ENCODE assay signal across 18 cellular contexts in the genomic region with DNA sequence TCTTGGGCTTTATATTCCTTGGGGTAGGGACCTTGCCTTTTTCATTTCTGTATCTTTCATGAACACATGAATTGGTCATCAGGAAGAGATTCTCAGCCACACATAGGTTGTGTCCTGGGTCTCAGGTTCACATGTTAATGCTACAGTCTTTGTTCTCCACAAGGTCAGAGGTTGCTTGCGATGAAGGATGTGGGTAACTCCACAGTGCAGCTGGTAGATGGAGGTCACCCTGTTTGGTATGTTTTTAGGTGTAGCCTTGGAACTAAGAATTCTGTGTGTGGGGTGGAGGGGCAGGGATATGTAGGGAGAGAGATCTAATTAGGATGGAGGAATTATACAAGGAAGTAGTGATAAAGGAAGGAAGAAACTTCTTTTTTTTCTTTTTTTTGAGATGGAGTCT. TPM values are rescaled to one million over a fixed set of nuclear protein-coding genes. Genes with fewer than 3 reads are reported as not detected.
DNase-seq lines count a peak whose midpoint lies in the region; ATAC-seq, FAIRE-seq and TF ChIP-seq lines count a peak whose summit lies in the region.
"Had no signal": no experiment of that assay in that cellular context is flagged by ENCODE, and none has a peak within 500 bp of the region (broad histone marks: within the 10 kb centered on the region; RNA-seq: fewer than 3 reads in every experiment).

No MANE protein-coding gene starts in this region.

- CTCF ChIA-PET in HEK293 (lab: Yijun Ruan, JAX): interaction anchor here (1.1 to 1.7 kb wide), 2 partner anchors 24 to 64 kb away, joined by 5 to 8 read pairs; no protein-coding TSS in a partner anchor
- CTCF ChIA-PET in H1 (lab: Charles Lee; ENCODE audit: partially characterized antibody): interaction anchor here (0.9 to 4.9 kb wide), 4 partner anchors 18 to 54 kb away, joined by 3 to 27 read pairs (median 14); a partner anchor contains a TSS

- no peak overlapping the region for H2BK20ac ChIP-seq in H1 (ENCODE audit: low read length)

- H3K27ac ChIP-seq in HEK293 (ENCODE audit: extremely low read depth, low read depth, low read length): no peak overlapping the region
- no peak overlapping the region for H3K27ac ChIP-seq in H1 (ENCODE audit: low read depth, low read length)
- H3K27ac ChIP-seq in pancreas: no peak overlapping the region
- no peak overlapping the region for H3K27ac ChIP-seq in uterus
- H3K27ac ChIP-seq: BLaER1 treated with 17β-estradiol and CSF1 and Interleukin-3, amounts not matched to agents 10 nM and 100 nM; GM23248 had no signal

- no peak overlapping the region for H3K56ac ChIP-seq in H1 (replicated peaks; ENCODE audit: insufficient read length, low read depth, low read length)

- no peak overlapping the region for H3K23ac ChIP-seq in H1 (ENCODE audit: insufficient read length)

- no peaks in the 10 kb centered on the region for H3K9me3 Mint-ChIP-seq in activated naive CD8-positive, alpha-beta T cell treated with anti-CD3 and anti-CD28 coated beads, Interleukin-2, amount 10 ng/mL, durations not matched to agents 7 days and 5 days
- H3K9me3 Mint-ChIP-seq in activated naive CD8-positive, alpha-beta T cell treated with anti-CD3 and anti-CD28 coated beads for 36 hours: no peaks in the 10 kb centered on the region
- H3K9me3 Mint-ChIP-seq in stimulated activated effector memory CD8-positive, alpha-beta T cell treated with anti-CD3 and anti-CD28 coated beads, Interleukin-12 subunit alpha, Interleukin-12 subunit beta, amount 100 ng/mL, for 72 hours: no peaks in the 10 kb centered on the region

- no peak overlapping the region for H3K27ac Mint-ChIP-seq in activated naive CD8-positive, alpha-beta T cell treated with anti-CD3 and anti-CD28 coated beads, Interleukin-2, amount 10 ng/mL, durations not matched to agents 7 days and 5 days
- H3K27ac Mint-ChIP-seq in activated naive CD8-positive, alpha-beta T cell treated with anti-CD3 and anti-CD28 coated beads for 36 hours: no peak overlapping the region
- peak overlapping the region; percentile 33 for H3K27ac Mint-ChIP-seq in stimulated activated effector memory CD8-positive, alpha-beta T cell treated with anti-CD3 and anti-CD28 coated beads, Interleukin-12 subunit alpha, Interleukin-12 subunit beta, amount 100 ng/mL, for 72 hours

- H3K4me1 ChIP-seq in HEK293 (ENCODE audit: control insufficient read depth, insufficient read depth, low read length) (no peaks in the 10 kb centered on the region; the same call in 1 of the 2 replicates), H1 (replicated peaks in 1 of 4; ENCODE audit: control insufficient read depth in 3 of 4, insufficient read depth in 4 of 4, low read length in 3 of 4) (peaks cover 0 to 9% (median 2%) of the 10 kb centered on the region in 4 experiments; a peak in 1 of 7 replicates), pancreas (no peaks in the 10 kb centered on the region), uterus (no peaks in the 10 kb centered on the region)

- no peak overlapping the region for H4K91ac ChIP-seq in H1 (replicated peaks; ENCODE audit: insufficient read length, low read length)

- H3K4me3 ChIP-seq in HEK293 (ENCODE audit: low read depth, low read length) (no peak overlapping the region), H1 (ENCODE audit: extremely low read depth in 1 of 4, insufficient read depth in 2 of 4, low read depth in 3 of 4, low read length in 4 of 4) (no peak overlapping the region), pancreas (no peak overlapping the region), uterus (no peak overlapping the region)
- H3K4me3 ChIP-seq: BLaER1 treated with 17β-estradiol and CSF1 and Interleukin-3, amounts not matched to agents 10 nM and 100 nM; GM12878; GM23248 had no signal

- H2BK15ac ChIP-seq in H1 (ENCODE audit: low read length): no peak overlapping the region

- no peak for TF ChIP-seq RAD21 in H1 (IDR thresholded peaks at IDR 0.05 in 1 of 2, conservative IDR thresholded peaks at IDR 0.05 in 1 of 2; ENCODE audit: low read depth in 2 of 2, low read length in 2 of 2)

- TF ChIP-seq POLR2A in H1 (IDR thresholded peaks at IDR 0.05; ENCODE audit: control extremely low read depth in 1 of 2, low read depth in 2 of 2, low read length in 2 of 2): no peak
- no peak for TF ChIP-seq POLR2A in uterus (IDR thresholded peaks at IDR 0.05)

- no peak overlapping the region for H3K4ac ChIP-seq in H1 (replicated peaks; ENCODE audit: insufficient read length, low read depth, low read length)

- no peaks in the 10 kb centered on the region for H3K27me3 Mint-ChIP-seq in activated naive CD8-positive, alpha-beta T cell treated with anti-CD3 and anti-CD28 coated beads, Interleukin-2, amount 10 ng/mL, durations not matched to agents 7 days and 5 days
- no peaks in the 10 kb centered on the region for H3K27me3 Mint-ChIP-seq in activated naive CD8-positive, alpha-beta T cell treated with anti-CD3 and anti-CD28 coated beads for 36 hours
- H3K27me3 Mint-ChIP-seq: CD4-positive, alpha-beta memory T cell had no signal

- H4K20me1 ChIP-seq in H1 (replicated peaks in 1 of 2; ENCODE audit: control insufficient read depth in 1 of 2, insufficient read depth in 2 of 2, low read length in 2 of 2): no peaks in the 10 kb centered on the region
- H4K20me1 ChIP-seq: BLaER1 treated with 17β-estradiol and CSF1 and Interleukin-3, amounts not matched to agents 10 nM and 100 nM had no signal

- H2AFZ ChIP-seq in H1 (ENCODE audit: low read length): no peak overlapping the region
- H2AFZ ChIP-seq: GM23248 had no signal

- FAIRE-seq in H1 (lab: Jason Lieb, UNC) (no peak), pancreas (lab: Jason Lieb, UNC) (no peak)
- FAIRE-seq: GM12878, GM18507, HTR-8/SVneo had no signal

- peaks cover 2% of the 10 kb centered on the region; the same call in 1 of the 2 replicates for H3K23me2 ChIP-seq in H1 (ENCODE audit: low read depth, low read length)

- no peak overlapping the region for H4K8ac ChIP-seq in H1 (ENCODE audit: extremely low read depth, insufficient read depth, low read length)

- H3K36me3 ChIP-seq in HEK293 (ENCODE audit: control insufficient read depth in 2 of 2, insufficient read depth in 1 of 2, low read length in 2 of 2) (no peaks in the 10 kb centered on the region; a peak in 1 of 3 replicates), H1 (ENCODE audit: control insufficient read depth in 2 of 4, insufficient read depth in 4 of 4, low read length in 3 of 4) (no peaks in the 10 kb centered on the region), pancreas (no peaks in the 10 kb centered on the region), uterus (no peaks in the 10 kb centered on the region)

- TF ChIP-seq EP300 in H1 (IDR thresholded peaks at IDR 0.05; ENCODE audit: borderline replicate concordance in 1 of 2, low read depth in 2 of 2, low read length in 2 of 2): no peak

- POLR2A ChIA-PET in activated naive CD8-positive, alpha-beta T cell treated with anti-CD3 and anti-CD28 coated beads, Interleukin-2, amount 10 ng/mL, durations not matched to agents 7 days and 5 days (lab: Charles Lee): no interaction called here
- POLR2A ChIA-PET in HEK293 (lab: Yijun Ruan, JAX): no interaction called here
- POLR2A ChIA-PET in H1 (lab: Charles Lee; ENCODE audit: partially characterized antibody): no interaction called here

- H3K79me1 ChIP-seq in H1 (ENCODE audit: low read depth, low read length): no peaks in the 10 kb centered on the region

- no peaks in the 10 kb centered on the region for H3K9me3 ChIP-seq in HEK293 (ENCODE audit: control insufficient read depth, insufficient read depth, low read depth, low read length)
- no peaks in the 10 kb centered on the region for H3K9me3 ChIP-seq in H1 (ENCODE audit: insufficient read depth in 2 of 2, low read depth in 1 of 2, low read length in 1 of 2)
- no peaks in the 10 kb centered on the region for H3K9me3 ChIP-seq in pancreas
- no peaks in the 10 kb centered on the region for H3K9me3 ChIP-seq in uterus
- H3K9me3 ChIP-seq: BLaER1 treated with 17β-estradiol and CSF1 and Interleukin-3, amounts not matched to agents 10 nM and 100 nM had no signal

- no peak overlapping the region for H4K5ac ChIP-seq in H1 (ENCODE audit: insufficient read length, low read depth, low read length)

- no peaks in the 10 kb centered on the region; a peak in 2 of 7 replicates for H3K27me3 ChIP-seq in H1 (replicated peaks in 1 of 4; ENCODE audit: control insufficient read depth in 3 of 4, extremely low read depth in 1 of 4, insufficient read depth in 3 of 4, low read length in 3 of 4)
- no peaks in the 10 kb centered on the region for H3K27me3 ChIP-seq in pancreas
- H3K27me3 ChIP-seq in uterus: no peaks in the 10 kb centered on the region
- H3K27me3 ChIP-seq: BLaER1 treated with 17β-estradiol and CSF1 and Interleukin-3, amounts not matched to agents 10 nM and 100 nM had no signal

- TF ChIP-seq CTCF in HEK293 (tag by site-specific recombination; IDR thresholded peaks at IDR 0.05): no peak
- no peak for TF ChIP-seq CTCF in H1 (IDR thresholded peaks at IDR 0.05; ENCODE audit: control extremely low read depth in 1 of 3, insufficient read depth in 1 of 3, low read depth in 1 of 3, low read length in 3 of 3)
- TF ChIP-seq CTCF in pancreas (IDR thresholded peaks at IDR 0.05): no peak
- no peak for TF ChIP-seq CTCF in uterus (IDR thresholded peaks at IDR 0.05)

- no peak overlapping the region for H3K18ac ChIP-seq in H1 (ENCODE audit: extremely low read depth, low read length)

- H2BK120ac ChIP-seq in H1 (replicated peaks; ENCODE audit: low read depth, low read length): no peak overlapping the region

- H2AK5ac ChIP-seq in H1 (ENCODE audit: low read depth, low read length): no peak overlapping the region

- H3K4me2 ChIP-seq in H1 (ENCODE audit: insufficient read depth in 1 of 2, low read depth in 2 of 2, low read length in 2 of 2): no peak overlapping the region

- H3K79me2 ChIP-seq in H1 (ENCODE audit: control insufficient read depth in 1 of 2, insufficient read depth in 2 of 2, low read length in 2 of 2): no peaks in the 10 kb centered on the region

- no peak for DNase-seq in activated naive CD8-positive, alpha-beta T cell treated with anti-CD3 and anti-CD28 coated beads, Interleukin-2, amount 10 ng/mL, durations not matched to agents 7 days and 5 days
- DNase-seq in activated naive CD8-positive, alpha-beta T cell treated with anti-CD3 and anti-CD28 coated beads for 36 hours: no peak
- DNase-seq in H1 (ENCODE audit: low read depth in 1 of 2, low spot score in 2 of 2) (no peak), posterior vena cava (ENCODE audit: low spot score) (no peak), pancreas (no peak), uterus (no peak)
- no peak for DNase-seq in stimulated activated effector memory CD8-positive, alpha-beta T cell treated with anti-CD3 and anti-CD28 coated beads, Interleukin-12 subunit alpha, Interleukin-12 subunit beta, amount 100 ng/mL, for 72 hours (ENCODE audit: low spot score in 2 of 2)
- DNase-seq: 8988T; ACHN; CD4-positive, alpha-beta memory T cell; DMS79; GM23248; H7 had no signal

- H3K4me3 Mint-ChIP-seq in activated naive CD8-positive, alpha-beta T cell treated with anti-CD3 and anti-CD28 coated beads, Interleukin-2, amount 10 ng/mL, durations not matched to agents 7 days and 5 days: no peak overlapping the region
- H3K4me3 Mint-ChIP-seq in activated naive CD8-positive, alpha-beta T cell treated with anti-CD3 and anti-CD28 coated beads for 36 hours: no peak overlapping the region
- no peak overlapping the region for H3K4me3 Mint-ChIP-seq in stimulated activated effector memory CD8-positive, alpha-beta T cell treated with anti-CD3 and anti-CD28 coated beads, Interleukin-12 subunit alpha, Interleukin-12 subunit beta, amount 100 ng/mL, for 72 hours
- H3K4me3 Mint-ChIP-seq: CD4-positive, alpha-beta memory T cell had no signal

- no peak overlapping the region for H2BK5ac ChIP-seq in H1 (ENCODE audit: low read depth, low read length)

- H2BK12ac ChIP-seq in H1 (ENCODE audit: low read depth, low read length): 0 out of 2 replicates have a peak overlapping the region, but pooled peaks have one; percentile 13

- peaks cover 20% of the 10 kb centered on the region for H3K36me3 Mint-ChIP-seq in activated naive CD8-positive, alpha-beta T cell treated with anti-CD3 and anti-CD28 coated beads, Interleukin-2, amount 10 ng/mL, durations not matched to agents 7 days and 5 days
- H3K36me3 Mint-ChIP-seq in activated naive CD8-positive, alpha-beta T cell treated with anti-CD3 and anti-CD28 coated beads for 36 hours: no peaks in the 10 kb centered on the region
- H3K36me3 Mint-ChIP-seq in stimulated activated effector memory CD8-positive, alpha-beta T cell treated with anti-CD3 and anti-CD28 coated beads, Interleukin-12 subunit alpha, Interleukin-12 subunit beta, amount 100 ng/mL, for 72 hours: no peaks in the 10 kb centered on the region

- H3K9ac ChIP-seq in H1 (replicated peaks in 1 of 4; ENCODE audit: extremely low read depth in 1 of 4, low read depth in 3 of 4, low read length in 3 of 4): no peak overlapping the region
- H3K9ac ChIP-seq: BLaER1 treated with 17β-estradiol and CSF1 and Interleukin-3, amounts not matched to agents 10 nM and 100 nM; GM23248 had no signal

- 100% methylated on average over 1 of the region's 1 CpG; no CpG with 5 or more reads in 1 of the 2 experiments for WGBS in H1 (ENCODE audit: extremely low coverage in 1 of 2, insufficient coverage in 1 of 2, insufficient read length in 1 of 2, insufficient replicate concordance in 2 of 2, low coverage in 1 of 2, low lambda C conversion rate in 2 of 2, missing lambda C conversion rate in 1 of 2), 2 experiments
- WGBS in pancreas, 2 donors: 87 to 97% methylated on average over 1 of the region's 1 CpG

- H3K14ac ChIP-seq in H1 (ENCODE audit: insufficient read length): no peak overlapping the region

- peak; percentile 59 for ATAC-seq in activated naive CD8-positive, alpha-beta T cell treated with anti-CD3 and anti-CD28 coated beads, Interleukin-2, amount 10 ng/mL, durations not matched to agents 7 days and 5 days (ENCODE audit: low read depth)
- ATAC-seq in stimulated activated effector memory CD8-positive, alpha-beta T cell treated with anti-CD3 and anti-CD28 coated beads, Interleukin-12 subunit alpha, Interleukin-12 subunit beta, amount 100 ng/mL, for 72 hours: no peak
- ATAC-seq in pancreas: no peak
- ATAC-seq: GM12878 had no signal

- intact Hi-C loops in posterior vena cava (cut with DNase I) (no loop called here), pancreas (cut with DNase I) (no loop called here), uterus (cut with DNase I; ENCODE audit: low total_unique reads) (no loop called here)

- peaks cover 19% of the 10 kb centered on the region for H3K4me1 Mint-ChIP-seq in activated naive CD8-positive, alpha-beta T cell treated with anti-CD3 and anti-CD28 coated beads, Interleukin-2, amount 10 ng/mL, durations not matched to agents 7 days and 5 days
- peaks cover 19% of the 10 kb centered on the region for H3K4me1 Mint-ChIP-seq in activated naive CD8-positive, alpha-beta T cell treated with anti-CD3 and anti-CD28 coated beads for 36 hours
- peaks cover 13% of the 10 kb centered on the region for H3K4me1 Mint-ChIP-seq in stimulated activated effector memory CD8-positive, alpha-beta T cell treated with anti-CD3 and anti-CD28 coated beads, Interleukin-12 subunit alpha, Interleukin-12 subunit beta, amount 100 ng/mL, for 72 hours

RNA-seq across cellular contexts. Expression of a gene that starts 23.2 kb away (rescaled TPM):
- 10 to 100 TPM; 34.2 to 38.3 TPM for total RNA-seq in activated naive CD8-positive, alpha-beta T cell treated with anti-CD3 and anti-CD28 coated beads, Interleukin-2, amount 10 ng/mL, durations not matched to agents 7 days and 5 days
- 1 to 10 TPM; 3.3 to 3.5 TPM for total RNA-seq in activated naive CD8-positive, alpha-beta T cell treated with anti-CD3 and anti-CD28 coated beads for 36 hours
- 1.8 and 2.0 TPM in 2 replicates for total RNA-seq in H1 (2021; fragmentation: NEBNext Ultra II Directional; extraction: Animal tissue kit (Norgen Biotek cat#: 25700))
- 2.0 and 3.6 TPM in 2 replicates for polyA plus RNA-seq in H1 (2011; rRNA removed)
- polyA plus RNA-seq in H1 (2011; cell fraction: cytosol; rRNA removed): 3.3 TPM
- polyA plus RNA-seq in H1 (2011; cell fraction: nucleus; rRNA removed): 4.8 TPM
- polyA plus RNA-seq in H1 (2012, experiment 1 of 2): 1.4 to 4.3 TPM (median 1.9 TPM) in 4 replicates
- polyA plus RNA-seq in H1 (2012, experiment 2 of 2): 0.51 TPM
- 3.7 TPM for polyA plus RNA-seq in H1 (2013, experiment 1 of 2)
- polyA plus RNA-seq in H1 (2013, experiment 2 of 2): 3.3 TPM
- polyA minus RNA-seq in H1 (2011; rRNA and poly(A)+ RNA removed): 2.5 and 5.5 TPM in 2 replicates
- polyA minus RNA-seq in H1 (2011; cell fraction: cytosol; rRNA and poly(A)+ RNA removed): 2.0 TPM
- polyA minus RNA-seq in H1 (2011; cell fraction: nucleus; rRNA and poly(A)+ RNA removed): 2.4 TPM
- total RNA-seq in posterior vena cava: 1 to 10 TPM; 2.6 to 3.0 TPM
- total RNA-seq in pancreas: 1 to 10 TPM; 1.3 to 7.0 (median 1.7) TPM
- polyA plus RNA-seq in pancreas: 1 to 10 TPM; 2.1 to 7.2 TPM
- 10 to 100 TPM in 2 of 4 donors, under 1 TPM in 2; 0.51 to 24.7 (median 6.5) TPM for total RNA-seq in uterus
- total RNA-seq: GM23248 had no signal
- polyA plus RNA-seq: GM23248 had no signal
